In genomic region chr6:88963139-88964090, GRCh38 we compare ENCODE assay signal across 8 cellular contexts. TPM values are rescaled to one million over a fixed set of nuclear protein-coding genes. Genes with fewer than 3 reads are reported as not detected.
DNase-seq lines count a peak whose midpoint lies in the region; ATAC-seq and TF ChIP-seq lines count a peak whose summit lies in the region.

TSS of gene RNGTT (minus strand) at chr6:88963618. CDS start at chr6:88963409, 209 bp downstream.

- no peaks in the 10 kb centered on the region for H3K27me3 ChIP-seq in left lung

- TF ChIP-seq CTCF in left lung (IDR thresholded peaks at IDR 0.05) = no peak

- peak within 1 kb of the TSS; percentile 77 to 86 for H3K27ac ChIP-seq in left lung

- H3K4me1 ChIP-seq in left lung = peaks cover 0 to 12% of the 10 kb centered on the region in 2 donors

- peaks cover 0 to 24% of the 10 kb centered on the region in 2 donors for H3K9me3 ChIP-seq in left lung

- peak; percentile 83 to 98 (median 96) for DNase-seq in C1 segment of cervical spinal cord (lab: John Stamatoyannopoulos, UW)
- DNase-seq in NCI-H748 treated with DMSO at 0.1 percent for 48 hours (lab: John Stamatoyannopoulos, UW) = peak; percentile 96
- DNase-seq in activated CD4-positive, alpha-beta T cell treated with anti-CD3 and anti-CD28 coated beads, Interleukin-2, amount 50 U/mL, for 24 hours (ENCODE audit: low read depth in 1 of 2, low spot score in 1 of 2) = peak; percentile 97 to 98
- peak; percentile 97 for DNase-seq in dermis blood vessel endothelial cell
- peak; percentile 99 to 100 for DNase-seq in left lung
- DNase-seq in stimulated activated CD4-positive, alpha-beta T cell treated with anti-CD3 and anti-CD28 coated beads, Interleukin-2, amount 100 ng/mL, for 48 hours = peak; percentile 97 to 98

- peak; percentile 98 for ATAC-seq in GM19372 (IDR thresholded peaks at IDR 0.05; ENCODE audit: low read depth, unreplicated experiment)
- peak; percentile 74 for ATAC-seq in HG03558 (IDR thresholded peaks at IDR 0.05; ENCODE audit: extremely low read depth, unreplicated experiment)
- peak; percentile 100 for ATAC-seq in left lung

- intact Hi-C loops in left lung (cut with DNase I) = no loop called here

- no peaks in the 10 kb centered on the region for H3K36me3 ChIP-seq in left lung

- H3K4me3 ChIP-seq in left lung = peak within 1 kb of the TSS; percentile 75 to 96

RNA-seq across cellular contexts. Expression of gene RNGTT, which starts in this region (rescaled TPM):
- 19.7 and 21.9 TPM in 2 replicates for total RNA-seq in dermis blood vessel endothelial cell
- 10 to 100 TPM; 12.1 to 15.2 TPM for total RNA-seq in left lung

Comparison
In these comparisons a context has a peak if more than half of its experiments do, and no peak if none do; other contexts are left out.
1. Peak in every context shown above with its lines: DNase-seq, ATAC-seq, H3K4me3 ChIP-seq and H3K27ac ChIP-seq.